24 cellular contexts compared by ENCODE assay signal in genomic region chr9:116057371-116057770, GRCh38.
DNase-seq lines count a peak whose midpoint lies in the region; ATAC-seq, FAIRE-seq and TF ChIP-seq lines count a peak whose summit lies in the region.
"Had no signal": no experiment of that assay in that cellular context is flagged by ENCODE, and none has a peak within 500 bp of the region (broad histone marks: within the 10 kb centered on the region; RNA-seq: fewer than 3 reads in every experiment).

No MANE protein-coding gene starts in this region.

- no peak overlapping the region for H3K4me2 ChIP-seq in A549
- H3K4me2 ChIP-seq: BLaER1 had no signal

- TF ChIP-seq POLR2A in A549 (IDR thresholded peaks at IDR 0.05; ENCODE audit: low read length): no peak

- FAIRE-seq in A549 (lab: Jason Lieb, UNC): no peak
- FAIRE-seq: GM12878, GM12892, GM18507 had no signal

- TF ChIP-seq CTCF in A549 (IDR thresholded peaks at IDR 0.05) (no peak), foreskin keratinocyte (conservative IDR thresholded peaks at IDR 0.05) (no peak)

- no peak for TF ChIP-seq EP300 in A549 (IDR thresholded peaks at IDR 0.05)

- no peaks in the 10 kb centered on the region for H3K9me3 ChIP-seq in A549
- H3K9me3 ChIP-seq: BE2C, BLaER1 had no signal

- DNase-seq in A549 (ENCODE audit: low read depth in 1 of 2, low spot score in 1 of 2) (no peak), NCI-H69 (lab: John Stamatoyannopoulos, UW) (peak; percentile 6), foreskin keratinocyte (no peak), germinal center (ENCODE audit: low spot score) (no peak), dermis blood vessel endothelial cell (no peak)
- DNase-seq: ACHN; BE2C; C1 segment of cervical spinal cord; CD4-positive, alpha-beta memory T cell; CD4-positive, CD25-positive, alpha-beta regulatory T cell; CD8-positive, alpha-beta memory T cell; COR-L47; DMS 273 treated with DMSO at 0.1 percent for 48 hours; DMS153; DMS53; DMS79; DND-41; EL; GDM1 had no signal

- H3K27me3 ChIP-seq in foreskin keratinocyte: no peaks in the 10 kb centered on the region
- H3K27me3 ChIP-seq: BE2C, BLaER1 had no signal

- H3K4me3 ChIP-seq in A549: no peak overlapping the region
- H3K4me3 ChIP-seq: BLaER1, GM12878 had no signal

- ATAC-seq in A549 (no peak), foreskin keratinocyte (no peak)
- ATAC-seq: GM12878 had no signal

- no peak for TF ChIP-seq RAD21 in A549 (conservative IDR thresholded peaks at IDR 0.05 in 1 of 2, IDR thresholded peaks at IDR 0.05 in 1 of 2)

- POLR2A ChIA-PET in A549 (lab: Yijun Ruan, JAX): no interaction called here

- H3K4me1 ChIP-seq in A549 (peaks cover 6% of the 10 kb centered on the region; the same call in 1 of the 3 replicates), foreskin keratinocyte (peaks cover 5% of the 10 kb centered on the region)
- H3K4me1 ChIP-seq: BE2C, BLaER1 had no signal

- CTCF ChIA-PET in A549 (lab: Yijun Ruan, JAX): no interaction called here

- 66% methylated on average over 5 of the region's 5 CpGs for WGBS in A549 (ENCODE audit: missing lambda C conversion rate)

- no peak overlapping the region for H3K27ac ChIP-seq in A549
- peak overlapping the region; percentile 25 for H3K27ac ChIP-seq in foreskin keratinocyte
- H3K27ac ChIP-seq: 22Rv1, BLaER1 had no signal

TF ChIP-seq in A549, 52 proteins besides CTCF, POLR2A, EP300 and RAD21:
- TF ChIP-seq MAFK (IDR thresholded peaks at IDR 0.05; ENCODE audit: partially characterized antibody) (peak; percentile 58), CBX8 (IDR thresholded peaks at IDR 0.05) (no peak)
